Comparison of ENCODE assay signal across 10 cellular contexts in the genomic region with DNA sequence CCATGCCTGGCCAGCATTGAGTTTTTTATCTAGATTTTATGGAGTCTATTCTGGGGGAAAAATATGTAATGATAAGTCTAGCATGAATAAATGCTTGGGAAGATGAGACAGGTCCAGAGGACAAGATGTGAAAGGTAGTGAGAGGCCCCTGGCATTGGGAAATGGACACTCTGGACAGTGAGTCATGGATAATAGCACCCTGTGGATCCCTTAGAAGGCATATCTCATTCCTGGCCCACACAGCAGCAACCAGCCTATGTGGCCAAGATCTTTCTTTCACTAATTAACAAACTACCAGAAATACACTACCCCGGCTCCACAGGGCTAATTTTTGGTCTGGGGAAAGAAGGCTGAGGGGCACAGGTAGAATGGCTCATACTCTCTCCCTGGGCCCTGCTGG.
"Had no signal": no experiment of that assay in that cellular context is flagged by ENCODE, and none has a peak within 500 bp of the region (broad histone marks: within the 10 kb centered on the region; RNA-seq: fewer than 3 reads in every experiment).

No MANE protein-coding gene starts in this region.

- H3K4me3 ChIP-seq: GM23248, HAP-1, K562 had no signal

- ATAC-seq: HCT116, K562 had no signal

- FAIRE-seq: H54, HTR-8/SVneo, K562 had no signal

- DNase-seq: GM23248, GOT3, HFFc6, IMR-90, KG1 had no signal

- H3K4me3 Mint-ChIP-seq: HFFc6 had no signal

- H2AFZ ChIP-seq: GM23248 had no signal

- H3K9me3 ChIP-seq: HAP-1 had no signal

- H3K36me3 ChIP-seq: HAP-1 had no signal

- H3K4me1 ChIP-seq: HAP-1 had no signal

- H3K9ac ChIP-seq: GM23248 had no signal

- H3K27ac Mint-ChIP-seq: HFFc6 had no signal

- H3K27ac ChIP-seq: GM23248 had no signal
